In genomic region chr7:149125864-149126661, GRCh38 we compare ENCODE assay signal across 1 cellular context.
A peak's percentile ranks its signal among the peaks of the same experiment; 100 is the strongest.
TF ChIP-seq lines count a peak whose summit lies in the region.

TSS of gene ZNF425 (minus strand) at chr7:149126324. CDS start at chr7:149126213, 111 bp downstream.

TF ChIP-seq in HepG2, 621 proteins besides CTCF, POLR2A, EP300 and RAD21 (continued from another document and continues in another):
- TF ChIP-seq ZBTB40 (IDR thresholded peaks at IDR 0.05) (no peak), ZBTB40 (CRISPR knock-in tag; IDR thresholded peaks at IDR 0.05) (no peak; the same call in 1 of the 2 replicates), ZMYM3 (CRISPR knock-in tag; IDR thresholded peaks at IDR 0.05) (peak; percentile 68), CHD4 (IDR thresholded peaks at IDR 0.05; ENCODE audit: borderline replicate concordance, low read length) (no peak), CENPBD1 (CRISPR knock-in tag; IDR thresholded peaks at IDR 0.05; ENCODE audit: borderline replicate concordance, low read depth) (no peak), MEF2D (CRISPR knock-in tag; IDR thresholded peaks at IDR 0.05) (peak; percentile 90), AGO1 (IDR thresholded peaks at IDR 0.05; ENCODE audit: low read depth, low read length, poor library complexity, severe bottlenecking) (no peak), ZNF24 (IDR thresholded peaks at IDR 0.05) (no peak), GTF2F1 (IDR thresholded peaks at IDR 0.05; ENCODE audit: low read length) (no peak), NCOA1 (CRISPR knock-in tag; IDR thresholded peaks at IDR 0.05) (peak; percentile 83), ZNF615 (CRISPR knock-in tag; IDR thresholded peaks at IDR 0.05; ENCODE audit: borderline replicate concordance) (no peak), FOXK2 (IDR thresholded peaks at IDR 0.05) (no peak), TOE1 (CRISPR knock-in tag; IDR thresholded peaks at IDR 0.05) (no peak), ZNF263 (CRISPR knock-in tag; IDR thresholded peaks at IDR 0.05) (peak; percentile 65), ARID4A (CRISPR knock-in tag; IDR thresholded peaks at IDR 0.05; ENCODE audit: borderline replicate concordance) (peak; percentile 97), MXI1 (IDR thresholded peaks at IDR 0.05; ENCODE audit: borderline replicate concordance, low read depth, low read length) (peak; percentile 69; the same call in 1 of the 3 replicates), CEBPG (CRISPR knock-in tag; IDR thresholded peaks at IDR 0.05) (peak; percentile 44), TSC22D2 (CRISPR knock-in tag; IDR thresholded peaks at IDR 0.05; ENCODE audit: borderline replicate concordance) (peak; percentile 78; the same call in 1 of the 2 replicates), HDAC2 (CRISPR knock-in tag; IDR thresholded peaks at IDR 0.05) (peak; percentile 75), KAT8 (CRISPR knock-in tag; IDR thresholded peaks at IDR 0.05) (peak; percentile 95), ZNF33B (CRISPR knock-in tag; IDR thresholded peaks at IDR 0.05) (no peak), TFAP4 (IDR thresholded peaks at IDR 0.05; ENCODE audit: borderline replicate concordance, low read depth) (peak; percentile 27; the same call in 1 of the 2 replicates), RNF2 (conservative IDR thresholded peaks at IDR 0.05; ENCODE audit: low read depth) (peak; percentile 70; the same call in 1 of the 2 replicates), FOSL1 (CRISPR knock-in tag; IDR thresholded peaks at IDR 0.05; ENCODE audit: borderline replicate concordance) (peak; percentile 40; the same call in 1 of the 2 replicates), USF2 (IDR thresholded peaks at IDR 0.05; ENCODE audit: low read depth, low read length) (no peak), USF2 (CRISPR knock-in tag; IDR thresholded peaks at IDR 0.05; ENCODE audit: borderline replicate concordance) (peak; percentile 51; the same call in 1 of the 2 replicates), RELA (CRISPR knock-in tag; IDR thresholded peaks at IDR 0.05) (peak; percentile 63; the same call in 1 of the 2 replicates), MYPOP (CRISPR knock-in tag; IDR thresholded peaks at IDR 0.05) (peak; percentile 77), EHMT2 (IDR thresholded peaks at IDR 0.05; ENCODE audit: borderline replicate concordance, low read depth, low read length) (no peak), PRMT3 (CRISPR knock-in tag; IDR thresholded peaks at IDR 0.05; ENCODE audit: borderline replicate concordance, low read depth) (0 out of 2 replicates have a peak, but pooled peaks have one; percentile 58), ZNF678 (CRISPR knock-in tag; IDR thresholded peaks at IDR 0.05) (peak; percentile 69; the same call in 1 of the 2 replicates), FIP1L1 (IDR thresholded peaks at IDR 0.05; ENCODE audit: borderline replicate concordance, insufficient read depth, low read depth, low read length) (no peak; the same call in 1 of the 2 replicates), ELK4 (CRISPR knock-in tag; IDR thresholded peaks at IDR 0.05; ENCODE audit: borderline replicate concordance) (0 out of 2 replicates have a peak, but pooled peaks have one; percentile 73), KLF16 (CRISPR knock-in tag; IDR thresholded peaks at IDR 0.05) (peak in 1 of 2 experiments; percentile 96; a peak in 2 of 4 replicates), ZBTB10 (CRISPR knock-in tag; IDR thresholded peaks at IDR 0.05; ENCODE audit: borderline replicate concordance) (0 out of 2 replicates have a peak, but pooled peaks have one; percentile 19), NFIC (IDR thresholded peaks at IDR 0.05; ENCODE audit: low read length) (no peak)
